Comparison of ENCODE assay signal across 10 cellular contexts in genomic region chr11:73154178-73154577, GRCh38. TPM values are rescaled to one million over a fixed set of nuclear protein-coding genes. Genes with fewer than 3 reads are reported as not detected.
A peak's percentile ranks its signal among the peaks of the same experiment; 100 is the strongest.
DNase-seq lines count a peak whose midpoint lies in the region; ATAC-seq and TF ChIP-seq lines count a peak whose summit lies in the region.
"Had no signal": no experiment of that assay in that cellular context is flagged by ENCODE, and none has a peak within 500 bp of the region (broad histone marks: within the 10 kb centered on the region; RNA-seq: fewer than 3 reads in every experiment).

No MANE protein-coding gene starts in this region.

- H3K9me3 ChIP-seq in spleen: no peaks in the 10 kb centered on the region
- H3K9me3 ChIP-seq: pancreas had no signal

- peak overlapping the region; percentile 92 for H3K27ac Mint-ChIP-seq in activated naive CD4-positive, alpha-beta T cell treated with anti-CD3 and anti-CD28 coated beads, Interleukin-2, amount 10 ng/mL, durations not matched to agents 7 days and 5 days

- 13 to 22% (median 19%) methylated on average over 1 to 3 of the region's 3 CpGs for WGBS in spleen, 5 donors

- no peaks in the 10 kb centered on the region for H3K9me3 Mint-ChIP-seq in activated naive CD4-positive, alpha-beta T cell treated with anti-CD3 and anti-CD28 coated beads, Interleukin-2, amount 10 ng/mL, durations not matched to agents 7 days and 5 days

- H3K27me3 Mint-ChIP-seq in activated naive CD4-positive, alpha-beta T cell treated with anti-CD3 and anti-CD28 coated beads, Interleukin-2, amount 10 ng/mL, durations not matched to agents 7 days and 5 days: no peaks in the 10 kb centered on the region

- CTCF ChIA-PET in activated naive CD4-positive, alpha-beta T cell treated with anti-CD3 and anti-CD28 coated beads, Interleukin-2, amount 10 ng/mL, durations not matched to agents 7 days and 5 days (lab: Charles Lee): interaction anchor here (2.0 to 4.7 kb wide), 2 partner anchors 17 to 22 kb away, joined by 6 to 25 read pairs; no protein-coding TSS in a partner anchor

- H3K36me3 Mint-ChIP-seq in activated naive CD4-positive, alpha-beta T cell treated with anti-CD3 and anti-CD28 coated beads, Interleukin-2, amount 10 ng/mL, durations not matched to agents 7 days and 5 days: no peaks in the 10 kb centered on the region
- H3K36me3 Mint-ChIP-seq: brain had no signal

- peak overlapping the region; percentile 56 for H3K4me3 Mint-ChIP-seq in activated naive CD4-positive, alpha-beta T cell treated with anti-CD3 and anti-CD28 coated beads, Interleukin-2, amount 10 ng/mL, durations not matched to agents 7 days and 5 days
- H3K4me3 Mint-ChIP-seq: brain had no signal

- TF ChIP-seq CTCF in GM13976 (IDR thresholded peaks at IDR 0.05; ENCODE audit: borderline replicate concordance, control extremely low read depth, extremely low read depth, insufficient read depth, missing control alignments): no peak
- TF ChIP-seq CTCF in spleen (IDR thresholded peaks at IDR 0.05 in 8 of 11, conservative IDR thresholded peaks at IDR 0.05 in 3 of 11): no peak
- no peak for TF ChIP-seq CTCF in dorsolateral prefrontal cortex (IDR thresholded peaks at IDR 0.05 in 54 of 56, conservative IDR thresholded peaks at IDR 0.05 in 2 of 56; ENCODE audit: low read depth in 1 of 56, partially characterized antibody in 56 of 56)
- no peak for TF ChIP-seq CTCF in foreskin fibroblast (IDR thresholded peaks at IDR 0.05; ENCODE audit: low read depth, low read length)

- H3K4me3 ChIP-seq in spleen: no peak overlapping the region
- no peak overlapping the region for H3K4me3 ChIP-seq in dorsolateral prefrontal cortex
- no peak overlapping the region for H3K4me3 ChIP-seq in foreskin fibroblast (ENCODE audit: low read depth in 1 of 2, low read length in 2 of 2)
- H3K4me3 ChIP-seq: pancreas had no signal

- ATAC-seq in GM21423 (IDR thresholded peaks at IDR 0.05; ENCODE audit: unreplicated experiment): peak; percentile 37

- H3K27ac ChIP-seq in spleen (peak overlapping the region; percentile 66 to 88 (median 80)), dorsolateral prefrontal cortex (peak overlapping the region in 18 of 59 donors; percentile 5 to 66 (median 36))

- H3K4me1 ChIP-seq in spleen: peaks cover 56 to 100% (median 89%) of the 10 kb centered on the region in 6 donors
- H3K4me1 ChIP-seq: pancreas had no signal

- H3K36me3 ChIP-seq in spleen: no peaks in the 10 kb centered on the region
- H3K36me3 ChIP-seq: pancreas had no signal

- intact Hi-C loops in spleen (cut with DNase I; ENCODE audit: low total_unique reads) (no loop called here), dorsolateral prefrontal cortex (cut with DNase I) (loop anchor here in 1 of 2 donors (10.0 kb wide), 1 partner anchor 419 kb away; no protein-coding TSS in a partner anchor)

- no peaks in the 10 kb centered on the region for H3K27me3 ChIP-seq in spleen (replicated peaks in 1 of 7)
- H3K27me3 ChIP-seq in dorsolateral prefrontal cortex: no peaks in the 10 kb centered on the region
- H3K27me3 ChIP-seq: pancreas had no signal

- peak; percentile 63 for DNase-seq in GM13976 (ENCODE audit: low spot score)
- peak; percentile 99 for DNase-seq in KBM-7
- peak; percentile 65 for DNase-seq in activated naive CD4-positive, alpha-beta T cell treated with anti-CD3 and anti-CD28 coated beads, Interleukin-2, amount 10 ng/mL, durations not matched to agents 7 days and 5 days
- DNase-seq in spleen: peak; percentile 83
- DNase-seq in dorsolateral prefrontal cortex: no peak
- no peak for DNase-seq in foreskin fibroblast
- no peak for DNase-seq in DMS53 treated with DMSO at 0.1 percent for 48 hours (lab: John Stamatoyannopoulos, UW; ENCODE audit: unreplicated experiment)
- DNase-seq: pancreas had no signal

- TF ChIP-seq POLR2A in spleen (IDR thresholded peaks at IDR 0.05): no peak

- in situ Hi-C loops in GM13976 (cut with MboI; ENCODE audit: low sequenced_read_pairs, unreplicated experiment): no loop called here
- in situ Hi-C loops in KBM-7 (cut with MboI; ENCODE audit: low pct_unique_long_range_greater_than_20kb, low sequenced_read_pairs): loop anchor here (25.0 kb wide), 1 partner anchor 317 kb away; no protein-coding TSS in a partner anchor

- H3K4me1 Mint-ChIP-seq in activated naive CD4-positive, alpha-beta T cell treated with anti-CD3 and anti-CD28 coated beads, Interleukin-2, amount 10 ng/mL, durations not matched to agents 7 days and 5 days: peaks cover 79% of the 10 kb centered on the region

RNA-seq across cellular contexts. Expression of gene FCHSD2, which starts 12.1 kb away (rescaled TPM):
- total RNA-seq in spleen (100 to 1,000 TPM in 4 of 7 donors, 10 to 100 TPM in 3; 66.1 to 129 (median 110) TPM), dorsolateral prefrontal cortex (10 to 100 TPM; 35.0 to 92.4 (median 54.7) TPM)
- 10 to 100 TPM; 30.2 to 35.0 (median 32.2) TPM for polyA plus RNA-seq in spleen

Comparison
In these comparisons a context has a peak if more than half of its experiments do, and no peak if none do; other contexts are left out.
1. DNase-seq: peak in GM13976 (single experiment), KBM-7 (single experiment), activated naive CD4-positive, alpha-beta T cell treated with anti-CD3 and anti-CD28 coated beads, Interleukin-2, amount 10 ng/mL, durations not matched to agents 7 days and 5 days (single experiment) and spleen (single experiment); none in dorsolateral prefrontal cortex (0 of 10), foreskin fibroblast (0 of 2) and DMS53 treated with DMSO at 0.1 percent for 48 hours (single experiment).